In the genomic region with DNA sequence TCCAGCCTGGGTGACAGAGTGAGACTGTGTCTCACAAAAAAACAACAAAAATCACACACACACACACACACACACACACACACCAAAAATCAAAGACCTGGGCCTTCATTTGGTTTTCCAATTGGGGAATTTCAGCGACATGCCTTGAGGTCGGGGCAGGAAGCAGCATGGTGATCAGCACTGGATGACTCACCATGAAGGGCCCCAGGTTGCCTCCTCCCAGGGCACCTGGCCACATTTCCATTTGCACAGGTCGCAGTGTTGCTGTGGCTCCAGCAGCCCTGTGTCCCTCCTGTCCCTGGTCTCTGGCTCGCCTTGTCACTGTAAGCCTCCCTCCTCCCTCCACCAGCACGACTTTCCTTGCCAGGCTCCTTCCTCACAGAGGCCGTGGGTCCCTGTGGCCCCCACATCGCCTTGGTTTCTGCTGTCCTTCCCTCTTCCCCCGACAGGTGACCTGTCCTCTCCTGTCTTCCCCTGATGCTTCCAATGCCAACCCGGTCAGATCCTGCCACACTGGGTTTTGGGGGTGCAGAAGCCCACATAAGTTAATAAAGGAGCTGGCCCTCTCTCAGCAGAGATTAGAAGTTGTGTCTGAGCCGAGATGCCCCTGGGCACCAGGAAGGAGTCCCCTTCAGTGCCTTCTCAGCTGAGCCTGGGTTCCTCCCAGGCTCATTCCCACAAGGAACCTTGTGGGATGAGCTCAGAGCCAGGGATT, we compare ENCODE assay signal across 20 cellular contexts.
DNase-seq lines count a peak whose midpoint lies in the region; ATAC-seq and TF ChIP-seq lines count a peak whose summit lies in the region.
"Had no signal": no experiment of that assay in that cellular context is flagged by ENCODE, and none has a peak within 500 bp of the region (broad histone marks: within the 10 kb centered on the region; RNA-seq: fewer than 3 reads in every experiment).

No MANE protein-coding gene starts in this region.

- CTCF ChIA-PET in GM10248 (lab: Yijun Ruan, JAX), result interaction anchor here (1.0 to 1.1 kb wide), 2 partner anchors 56 to 1119 kb away, joined by 3 read pairs; no protein-coding TSS in a partner anchor
- CTCF ChIA-PET in activated CD8-positive, alpha-beta T cell treated with anti-CD3 and anti-CD28 coated beads for 36 hours (lab: Charles Lee), result interaction anchor here (1.0 to 1.5 kb wide), 2 partner anchors 10 to 13 kb away, joined by 3 read pairs; no protein-coding TSS in a partner anchor

- H3K4me3 ChIP-seq in GM23338 (no peak overlapping the region), esophagus muscularis mucosa (no peak overlapping the region)
- H3K4me3 ChIP-seq: A549, K562, SK-N-MC had no signal

- H3K4me1 Mint-ChIP-seq in GM23338, result peaks cover 19% of the 10 kb centered on the region
- peaks cover 22% of the 10 kb centered on the region for H3K4me1 Mint-ChIP-seq in neural crest cell
- H3K4me1 Mint-ChIP-seq in activated CD8-positive, alpha-beta T cell treated with anti-CD3 and anti-CD28 coated beads for 36 hours (ENCODE audit: low read depth), result no peaks in the 10 kb centered on the region

- ATAC-seq in GM23338, result no peak
- no peak for ATAC-seq in HG03378 (IDR thresholded peaks at IDR 0.05; ENCODE audit: unreplicated experiment)
- no peak for ATAC-seq in activated CD8-positive, alpha-beta T cell treated with anti-CD3 and anti-CD28 coated beads for 36 hours
- ATAC-seq: A549, K562 had no signal

- TF ChIP-seq POLR2A in esophagus muscularis mucosa (IDR thresholded peaks at IDR 0.05; ENCODE audit: low read depth), result no peak

- peaks cover 0 to 19% (median 13%) of the 10 kb centered on the region in 4 donors for H3K9me3 ChIP-seq in esophagus muscularis mucosa
- H3K9me3 ChIP-seq: A549 had no signal

- intact Hi-C loops in esophagus muscularis mucosa (cut with DNase I), result loop anchor here (10.0 kb wide), 1 partner anchor 139 kb away; a partner anchor contains a TSS
- intact Hi-C loops in activated CD8-positive, alpha-beta T cell treated with anti-CD3 and anti-CD28 coated beads for 36 hours (cut with micrococcal nuclease), result no loop called here

- H3K4me3 Mint-ChIP-seq in GM23338 (no peak overlapping the region), neural crest cell (no peak overlapping the region)
- no peak overlapping the region for H3K4me3 Mint-ChIP-seq in activated CD8-positive, alpha-beta T cell treated with anti-CD3 and anti-CD28 coated beads for 36 hours
- H3K4me3 Mint-ChIP-seq: CD4-positive, alpha-beta memory T cell had no signal

- TF ChIP-seq CTCF in GM23338 (conservative IDR thresholded peaks at IDR 0.05; ENCODE audit: low read depth in 2 of 2) (no peak), esophagus muscularis mucosa (IDR thresholded peaks at IDR 0.05) (no peak), neural crest cell (conservative IDR thresholded peaks at IDR 0.05) (no peak), GM10248 (IDR thresholded peaks at IDR 0.05; ENCODE audit: control extremely low read depth, extremely low read depth, low read depth, missing control alignments) (no peak)
- TF ChIP-seq CTCF in activated CD8-positive, alpha-beta T cell treated with anti-CD3 and anti-CD28 coated beads for 36 hours (IDR thresholded peaks at IDR 0.05), result no peak

- no peaks in the 10 kb centered on the region; the same call in 1 of the 3 replicates for H3K9me3 Mint-ChIP-seq in GM23338
- H3K9me3 Mint-ChIP-seq in neural crest cell, result peaks cover 5% of the 10 kb centered on the region
- H3K9me3 Mint-ChIP-seq in activated CD8-positive, alpha-beta T cell treated with anti-CD3 and anti-CD28 coated beads for 36 hours, result peaks cover 15% of the 10 kb centered on the region

- 81% methylated on average over 10 of the region's 10 CpGs for WGBS in esophagus muscularis mucosa

- no peaks in the 10 kb centered on the region for H3K9me2 ChIP-seq in GM23338 (ENCODE audit: insufficient read depth)

- H3K27me3 ChIP-seq in GM23338 (ENCODE audit: insufficient read depth) (0 out of 2 replicates have a peak, but pooled peaks cover 3% of the 10 kb centered on the region), esophagus muscularis mucosa (no peaks in the 10 kb centered on the region)

- H3K27ac Mint-ChIP-seq in GM23338, result no peak overlapping the region
- H3K27ac Mint-ChIP-seq in neural crest cell (ENCODE audit: unreplicated experiment), result peak overlapping the region; percentile 27
- H3K27ac Mint-ChIP-seq in activated CD8-positive, alpha-beta T cell treated with anti-CD3 and anti-CD28 coated beads for 36 hours, result no peak overlapping the region
- H3K27ac Mint-ChIP-seq: CD4-positive, alpha-beta memory T cell had no signal

- POLR2A ChIA-PET in GM10248 (lab: Yijun Ruan, JAX), result no interaction called here
- POLR2A ChIA-PET in activated CD8-positive, alpha-beta T cell treated with anti-CD3 and anti-CD28 coated beads for 36 hours (lab: Charles Lee), result no interaction called here

- no peaks in the 10 kb centered on the region for H3K79me2 ChIP-seq in GM23338 (replicated peaks; ENCODE audit: insufficient read depth)

- H3K36me3 ChIP-seq in GM23338 (ENCODE audit: insufficient read depth), result no peaks in the 10 kb centered on the region
- peaks cover 0 to 16% (median 7%) of the 10 kb centered on the region in 4 donors for H3K36me3 ChIP-seq in esophagus muscularis mucosa

- H4K20me1 ChIP-seq in GM23338 (replicated peaks; ENCODE audit: insufficient read depth), result no peaks in the 10 kb centered on the region; the same call in 1 of the 2 replicates

- TF ChIP-seq EP300 in esophagus muscularis mucosa (IDR thresholded peaks at IDR 0.05), result no peak

- DNase-seq in GM23338 (ENCODE audit: low spot score) (peak; percentile 31), SW480 (ENCODE audit: low spot score) (peak; percentile 58), esophagus muscularis mucosa (ENCODE audit: extremely low spot score) (peak; percentile 42), neural crest cell (ENCODE audit: low read depth, low spot score) (no peak), GM10248 (ENCODE audit: extremely low spot score) (no peak), ecto neural progenitor cell (ENCODE audit: low spot score) (no peak)
- no peak for DNase-seq in activated CD8-positive, alpha-beta T cell treated with anti-CD3 and anti-CD28 coated beads for 36 hours
- DNase-seq: CD4-positive, alpha-beta memory T cell; DMS79; MV-4-11; NCI-H1694 treated with DMSO at 0.1 percent for 48 hours; NCI-H2107; NCI-H510A; NCI-H748 treated with DMSO at 0.1 percent for 48 hours; NK-92 treated with Interleukin-12 subunit alpha and Interleukin-12 subunit beta, amount 100 ng/mL, for 24 hours; Right ventricle myocardium superior had no signal

- H3K4me2 ChIP-seq in GM23338, result no peak overlapping the region
- H3K4me2 ChIP-seq: A549 had no signal

- peaks cover 12% of the 10 kb centered on the region for H3K27me3 Mint-ChIP-seq in GM23338 (ENCODE audit: insufficient read depth, low read depth, poor library complexity)
- no peaks in the 10 kb centered on the region for H3K27me3 Mint-ChIP-seq in neural crest cell (ENCODE audit: low read depth)
- H3K27me3 Mint-ChIP-seq in activated CD8-positive, alpha-beta T cell treated with anti-CD3 and anti-CD28 coated beads for 36 hours, result peaks cover 4% of the 10 kb centered on the region

- peaks cover 17% of the 10 kb centered on the region for H3K36me3 Mint-ChIP-seq in GM23338 (ENCODE audit: low read depth)
- peaks cover 26% of the 10 kb centered on the region for H3K36me3 Mint-ChIP-seq in neural crest cell (ENCODE audit: low read depth)
- H3K36me3 Mint-ChIP-seq in activated CD8-positive, alpha-beta T cell treated with anti-CD3 and anti-CD28 coated beads for 36 hours (ENCODE audit: low read depth), result no peaks in the 10 kb centered on the region
- H3K36me3 Mint-ChIP-seq: CD4-positive, alpha-beta memory T cell had no signal

- no peaks in the 10 kb centered on the region for H3F3A ChIP-seq in GM23338 (replicated peaks; ENCODE audit: low read depth)

- H3K27ac ChIP-seq in GM23338 (ENCODE audit: low read depth), result no peak overlapping the region
- H3K27ac ChIP-seq in esophagus muscularis mucosa (replicated peaks in 1 of 4), result no peak overlapping the region
- H3K27ac ChIP-seq: A549, SK-N-MC had no signal

- no peak overlapping the region for H2AFZ ChIP-seq in GM23338

- H3K4me1 ChIP-seq in GM23338 (ENCODE audit: insufficient read depth) (no peaks in the 10 kb centered on the region), esophagus muscularis mucosa (peaks cover 3 to 8% (median 6%) of the 10 kb centered on the region in 4 donors)
- H3K4me1 ChIP-seq: A549 had no signal

TF ChIP-seq in GM23338, 12 proteins besides CTCF, POLR2A, EP300 and RAD21 (continues in another document):
- TF ChIP-seq ZNF114 (CRISPR knock-in tag; IDR thresholded peaks at IDR 0.05) (no peak), POLR2AphosphoS5 (IDR thresholded peaks at IDR 0.05; ENCODE audit: low read depth) (no peak), EZH2 (IDR thresholded peaks at IDR 0.05; ENCODE audit: low read depth, unreplicated experiment) (no peak), ZNF331 (CRISPR knock-in tag; IDR thresholded peaks at IDR 0.05; ENCODE audit: low read depth) (no peak)
- TF ChIP-seq, protein P1, sequence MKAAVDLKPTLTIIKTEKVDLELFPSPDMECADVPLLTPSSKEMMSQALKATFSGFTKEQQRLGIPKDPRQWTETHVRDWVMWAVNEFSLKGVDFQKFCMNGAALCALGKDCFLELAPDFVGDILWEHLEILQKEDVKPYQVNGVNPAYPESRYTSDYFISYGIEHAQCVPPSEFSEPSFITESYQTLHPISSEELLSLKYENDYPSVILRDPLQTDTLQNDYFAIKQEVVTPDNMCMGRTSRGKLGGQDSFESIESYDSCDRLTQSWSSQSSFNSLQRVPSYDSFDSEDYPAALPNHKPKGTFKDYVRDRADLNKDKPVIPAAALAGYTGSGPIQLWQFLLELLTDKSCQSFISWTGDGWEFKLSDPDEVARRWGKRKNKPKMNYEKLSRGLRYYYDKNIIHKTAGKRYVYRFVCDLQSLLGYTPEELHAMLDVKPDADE (IDR thresholded peaks at IDR 0.05), result no peak

Comparison
In these comparisons a context has a peak if more than half of its experiments do, and no peak if none do; other contexts are left out.
1. DNase-seq: peak in GM23338 (single experiment), SW480 (single experiment) and esophagus muscularis mucosa (single experiment); none in neural crest cell (single experiment), GM10248 (single experiment), activated CD8-positive, alpha-beta T cell treated with anti-CD3 and anti-CD28 coated beads for 36 hours (single experiment) and ecto neural progenitor cell (single experiment).